Comparison of ENCODE assay signal across 9 cellular contexts in genomic region chr5:172897691-172898512, GRCh38.
DNase-seq lines count a peak whose midpoint lies in the region; ATAC-seq, FAIRE-seq and TF ChIP-seq lines count a peak whose summit lies in the region.
"Had no signal": no experiment of that assay in that cellular context is flagged by ENCODE, and none has a peak within 500 bp of the region (broad histone marks: within the 10 kb centered on the region; RNA-seq: fewer than 3 reads in every experiment).

No MANE protein-coding gene starts in this region.

- ATAC-seq in IMR-90 (ENCODE audit: low read depth) (peak; percentile 55), GM18867 (IDR thresholded peaks at IDR 0.05; ENCODE audit: unreplicated experiment) (no peak), HG02870 (IDR thresholded peaks at IDR 0.05; ENCODE audit: unreplicated experiment) (no peak), HG03097 (IDR thresholded peaks at IDR 0.05; ENCODE audit: low FRiP score, unreplicated experiment) (no peak)
- ATAC-seq in naive thymus-derived CD4-positive, alpha-beta T cell = peak; percentile 9

- peak overlapping the region; percentile 99 for H4K91ac ChIP-seq in IMR-90 (ENCODE audit: insufficient read depth, low read depth, low read length)

- H3K36me3 Mint-ChIP-seq in naive thymus-derived CD4-positive, alpha-beta T cell = peaks cover 0 to 40% (median 7%) of the 10 kb centered on the region in 5 donors

- TF ChIP-seq RAD21 in IMR-90 (IDR thresholded peaks at IDR 0.05; ENCODE audit: low read length) = no peak; the same call in 1 of the 2 replicates

- peak overlapping the region; percentile 93 for H3K18ac ChIP-seq in IMR-90 (ENCODE audit: low read depth, low read length)

- H3K23ac ChIP-seq in IMR-90 (ENCODE audit: low read depth, low read length) = peak overlapping the region; percentile 95

- peak overlapping the region; percentile 96 for H3K14ac ChIP-seq in IMR-90 (replicated peaks; ENCODE audit: low read depth, low read length)

- H3K27ac ChIP-seq in IMR-90 (ENCODE audit: insufficient read depth, low read length) (peak overlapping the region; percentile 98), coronary artery (peak overlapping the region; percentile 90 to 95)
- no peak overlapping the region for H3K27ac ChIP-seq in naive thymus-derived CD4-positive, alpha-beta T cell (ENCODE audit: low read depth, low read length)

- H3K4me3 Mint-ChIP-seq in naive thymus-derived CD4-positive, alpha-beta T cell = peak overlapping the region in 2 of 10 donors; percentile 57 to 67

- peak overlapping the region; percentile 97 for H2BK120ac ChIP-seq in IMR-90 (ENCODE audit: low read depth, low read length)

- H4K20me1 ChIP-seq in IMR-90 (ENCODE audit: insufficient read depth, low read length) = no peaks in the 10 kb centered on the region; the same call in 1 of the 2 replicates

- no peaks in the 10 kb centered on the region for H3K27me3 ChIP-seq in IMR-90 (ENCODE audit: control insufficient read depth, insufficient read depth, low read length)
- H3K27me3 ChIP-seq in naive thymus-derived CD4-positive, alpha-beta T cell (ENCODE audit: control insufficient read depth in 2 of 2, insufficient read depth in 2 of 2, low read length in 2 of 2) = no peaks in the 10 kb centered on the region

- intact Hi-C loops in IMR-90 (cut with micrococcal nuclease) = no loop called here
- intact Hi-C loops in naive thymus-derived CD4-positive, alpha-beta T cell (cut with micrococcal nuclease) = no loop called here

- H2AFZ ChIP-seq in IMR-90 (replicated peaks; ENCODE audit: low read length, poor library complexity) = peak overlapping the region; percentile 27

- peaks cover 43 to 68% of the 10 kb centered on the region in 2 experiments for H3K79me1 ChIP-seq in IMR-90 (ENCODE audit: low read depth in 1 of 2, low read length in 2 of 2)

- peak overlapping the region; percentile 86 for H2AK9ac ChIP-seq in IMR-90 (replicated peaks; ENCODE audit: low read depth, low read length, poor library complexity)

- peak overlapping the region; percentile 89 to 91 for H4K8ac ChIP-seq in IMR-90 (ENCODE audit: low read depth in 2 of 2, low read length in 2 of 2)

- BruUV-seq in IMR-90 (replicated peaks; lab: Mats Ljungman, UMichigan) = TSS peak; percentile 84

- H2BK20ac ChIP-seq in IMR-90 (ENCODE audit: low read depth, low read length) = peak overlapping the region; percentile 97

- POLR2A ChIA-PET in IMR-90 (lab: Charles Lee; ENCODE audit: unreplicated experiment) = interaction anchor here (0.6 to 1.3 kb wide), 4 partner anchors 12 to 131 kb away, joined by 3 to 4 read pairs (median 3); no protein-coding TSS in a partner anchor
- POLR2A ChIA-PET in naive thymus-derived CD4-positive, alpha-beta T cell (lab: Charles Lee) = no interaction called here

- TF ChIP-seq CTCF in IMR-90 (conservative IDR thresholded peaks at IDR 0.05; ENCODE audit: low read depth, low read length) = peak; percentile 1; the same call in 1 of the 2 replicates
- no peak for TF ChIP-seq CTCF in coronary artery (IDR thresholded peaks at IDR 0.05)

- in situ Hi-C loops in IMR-90 (cut with MboI; ENCODE audit: low sequenced_read_pairs) = no loop called here

- H3K9me3 Mint-ChIP-seq in naive thymus-derived CD4-positive, alpha-beta T cell = no peaks in the 10 kb centered on the region

- H3K27me3 Mint-ChIP-seq in naive thymus-derived CD4-positive, alpha-beta T cell = no peaks in the 10 kb centered on the region

- peaks cover 23% of the 10 kb centered on the region for H3K9me1 ChIP-seq in IMR-90 (ENCODE audit: insufficient read depth, low read length)

- no peaks in the 10 kb centered on the region for H3K9me3 ChIP-seq in IMR-90 (ENCODE audit: control insufficient read depth, insufficient read depth, low read length)
- H3K9me3 ChIP-seq in naive thymus-derived CD4-positive, alpha-beta T cell (ENCODE audit: control insufficient read depth in 2 of 3, low read length in 3 of 3) = no peaks in the 10 kb centered on the region

- peak overlapping the region; percentile 99 for H2AK5ac ChIP-seq in IMR-90 (ENCODE audit: low read depth, low read length)

- peak overlapping the region; percentile 86 for H3K9ac ChIP-seq in IMR-90 (ENCODE audit: low read depth, low read length)

- dilution Hi-C loops in IMR-90 (cut with HindIII; ENCODE audit: low sequenced_read_pairs, unreplicated experiment) = no loop called here

- peak; percentile 14 for FAIRE-seq in A204.1 (lab: Jason Lieb, UNC)
- FAIRE-seq: colon had no signal

- WGBS in IMR-90 (ENCODE audit: extremely low coverage in 2 of 2, insufficient read length in 1 of 2), 2 experiments = 0% methylated on average over 3 of the region's 14 CpGs; no CpG with 5 or more reads in 1 of the 2 experiments

- peak overlapping the region; percentile 98 for H2BK5ac ChIP-seq in IMR-90 (ENCODE audit: low read depth, low read length, poor library complexity, severe bottlenecking)

- H3K4me3 ChIP-seq in IMR-90 (ENCODE audit: insufficient read depth, low read depth, low read length) (no peak overlapping the region), coronary artery (peak overlapping the region; percentile 28)
- no peak overlapping the region for H3K4me3 ChIP-seq in naive thymus-derived CD4-positive, alpha-beta T cell (ENCODE audit: low read length)

- peak overlapping the region in 3 of 9 donors; percentile 45 to 84 (median 76) for H3K27ac Mint-ChIP-seq in naive thymus-derived CD4-positive, alpha-beta T cell

- H2BK15ac ChIP-seq in IMR-90 (ENCODE audit: low read depth, low read length) = peak overlapping the region; percentile 79

- H3K36me3 ChIP-seq in IMR-90 (ENCODE audit: control insufficient read depth, insufficient read depth, low read length) = peaks cover 18% of the 10 kb centered on the region
- peaks cover 0 to 54% (median 0%) of the 10 kb centered on the region in 3 experiments for H3K36me3 ChIP-seq in naive thymus-derived CD4-positive, alpha-beta T cell (ENCODE audit: control insufficient read depth in 2 of 3, insufficient read depth in 3 of 3, low read length in 3 of 3)

- peaks cover 0 to 9% (median 0%) of the 10 kb centered on the region in 7 donors for H3K4me1 Mint-ChIP-seq in naive thymus-derived CD4-positive, alpha-beta T cell

- H3K4ac ChIP-seq in IMR-90 (ENCODE audit: low read depth, low read length) = peak overlapping the region; percentile 99

- peak overlapping the region; percentile 14 for H3K4me2 ChIP-seq in IMR-90 (ENCODE audit: low read depth, low read length)

- DNase-seq in IMR-90 (peak; percentile 97), coronary artery (ENCODE audit: low spot score) (no peak), NOMO-1 (lab: John Stamatoyannopoulos, UW; ENCODE audit: unreplicated experiment in 2 of 2) (no peak)
- DNase-seq in naive thymus-derived CD4-positive, alpha-beta T cell = no peak

- CTCF ChIA-PET in IMR-90 (lab: Yijun Ruan, JAX) = interaction anchor here (0.5 to 1.3 kb wide), 6 partner anchors 18 to 1087 kb away, joined by 3 to 4 read pairs (median 3); no protein-coding TSS in a partner anchor
- CTCF ChIA-PET in naive thymus-derived CD4-positive, alpha-beta T cell (lab: Charles Lee) = interaction anchor here (0.6 kb wide), 1 partner anchor 79 kb away, joined by 3 read pairs; no protein-coding TSS in a partner anchor

- peaks cover 32% of the 10 kb centered on the region for H3K4me1 ChIP-seq in IMR-90 (ENCODE audit: control insufficient read depth, insufficient read depth, low read length)
- no peaks in the 10 kb centered on the region for H3K4me1 ChIP-seq in naive thymus-derived CD4-positive, alpha-beta T cell (ENCODE audit: control insufficient read depth in 2 of 2, insufficient read depth in 2 of 2, low read length in 2 of 2)

- TF ChIP-seq POLR2A in IMR-90 (IDR thresholded peaks at IDR 0.05; ENCODE audit: low read depth, low read length) = peak; percentile 2; the same call in 1 of the 2 replicates

- H3K56ac ChIP-seq in IMR-90 (ENCODE audit: extremely low read depth, insufficient read depth, low read length) = peak overlapping the region; percentile 95

- peak overlapping the region; percentile 95 for H4K5ac ChIP-seq in IMR-90 (ENCODE audit: low read depth, low read length)

TF ChIP-seq in IMR-90, 13 proteins besides CTCF, POLR2A, EP300 and RAD21:
- TF ChIP-seq RCOR1 (IDR thresholded peaks at IDR 0.05; ENCODE audit: insufficient replicate concordance, low read length) = peak; percentile 59
- no peak for TF ChIP-seq RFX5 (IDR thresholded peaks at IDR 0.05; ENCODE audit: low read depth, low read length)
- peak; percentile 57 for TF ChIP-seq BHLHE40 (IDR thresholded peaks at IDR 0.05; ENCODE audit: low read depth, low read length)
- no peak for TF ChIP-seq USF2 (IDR thresholded peaks at IDR 0.05; ENCODE audit: low read depth, low read length)
- TF ChIP-seq CEBPB (IDR thresholded peaks at IDR 0.05; ENCODE audit: low read depth, low read length) = peak; percentile 65; the same call in 1 of the 2 replicates
- no peak for TF ChIP-seq NFE2L2 (IDR thresholded peaks at IDR 0.05; ENCODE audit: low read depth, low read length)
- TF ChIP-seq MAZ (IDR thresholded peaks at IDR 0.05; ENCODE audit: borderline replicate concordance, low read depth, low read length) = peak; percentile 80; the same call in 1 of the 2 replicates
- TF ChIP-seq SMC3 (IDR thresholded peaks at IDR 0.05; ENCODE audit: low read depth, low read length) = peak; percentile 26; the same call in 1 of the 2 replicates
- peak; percentile 70 for TF ChIP-seq MAFK (IDR thresholded peaks at IDR 0.05; ENCODE audit: low read depth, low read length)
- peak; percentile 85 for TF ChIP-seq FOS (IDR thresholded peaks at IDR 0.05; ENCODE audit: low read depth, low read length)
- no peak for TF ChIP-seq ELK1 (IDR thresholded peaks at IDR 0.05; ENCODE audit: borderline replicate concordance, low read depth, low read length)
- TF ChIP-seq CHD1 (IDR thresholded peaks at IDR 0.05; ENCODE audit: low read depth, low read length) = no peak; the same call in 1 of the 2 replicates
- no peak for TF ChIP-seq MXI1 (IDR thresholded peaks at IDR 0.05; ENCODE audit: borderline replicate concordance, low read depth, low read length)

Comparison
In these comparisons a context has a peak if more than half of its experiments do, and no peak if none do; other contexts are left out.
1. ATAC-seq: peak in IMR-90 (single experiment) and naive thymus-derived CD4-positive, alpha-beta T cell (single experiment); none in GM18867 (single experiment), HG02870 (single experiment) and HG03097 (single experiment).